ENCODE assay signal across 28 cellular contexts in the genomic region with DNA sequence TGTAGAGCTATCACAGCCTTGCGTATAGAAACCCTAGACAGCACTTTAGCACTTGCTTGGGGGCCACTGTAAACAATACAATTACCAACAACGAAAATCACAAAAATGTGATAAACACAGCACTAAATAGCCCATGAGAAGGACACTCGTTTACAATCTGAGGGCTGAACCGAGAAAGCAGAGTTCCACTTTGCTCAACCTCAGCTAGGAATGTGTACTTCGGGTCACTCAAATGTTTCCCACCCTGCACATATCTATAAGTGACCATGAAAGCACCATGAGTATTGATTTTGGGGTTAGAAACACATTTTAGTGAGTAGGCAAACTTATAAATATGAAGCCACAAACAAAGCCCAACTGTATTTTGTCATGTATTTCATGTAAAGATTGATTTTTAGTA.
"Had no signal": no experiment of that assay in that cellular context is flagged by ENCODE, and none has a peak within 500 bp of the region (broad histone marks: within the 10 kb centered on the region; RNA-seq: fewer than 3 reads in every experiment).

No MANE protein-coding gene starts in this region.

- H3K9me3 Mint-ChIP-seq: dendritic cell treated with granulocyte-macrophage colony-stimulating factor and Interleukin-4, amounts not matched to agents 40 ng/mL and 50 ng/mL, for 4 days; effector memory CD8-positive, alpha-beta T cell; endodermal cell had no signal

- FAIRE-seq: colon, endometrium, endothelial cell of umbilical vein, frontal cortex had no signal

- H3K27ac ChIP-seq: colonic mucosa, coronary artery, dorsolateral prefrontal cortex, epithelial cell of prostate, esophagus muscularis mucosa, esophagus squamous epithelium, foreskin keratinocyte, gastrocnemius medialis, gastroesophageal sphincter, heart left ventricle, heart right ventricle had no signal

- H3K27ac Mint-ChIP-seq: dendritic cell treated with granulocyte-macrophage colony-stimulating factor and Interleukin-4, amounts not matched to agents 40 ng/mL and 50 ng/mL, for 4 days; effector memory CD8-positive, alpha-beta T cell; endodermal cell had no signal

- ATAC-seq: effector memory CD8-positive, alpha-beta T cell; esophagus mucosa; foreskin keratinocyte; gastrocnemius medialis; gastroesophageal sphincter; heart left ventricle; heart right ventricle had no signal

- H3K4me3 ChIP-seq: colonic mucosa, coronary artery, dorsolateral prefrontal cortex, esophagus muscularis mucosa, esophagus squamous epithelium, gastrocnemius medialis, gastroesophageal sphincter, heart left ventricle, heart right ventricle had no signal

- H3K4me3 Mint-ChIP-seq: dendritic cell treated with granulocyte-macrophage colony-stimulating factor and Interleukin-4, amounts not matched to agents 40 ng/mL and 50 ng/mL, for 4 days; effector memory CD8-positive, alpha-beta T cell; endodermal cell had no signal

- DNase-seq: colonic mucosa; cortex of kidney; dermis blood vessel endothelial cell; dorsolateral prefrontal cortex; effector CD4-positive, alpha-beta T cell; effector CD8-positive, alpha-beta T cell; effector memory CD4-positive, alpha-beta T cell; effector memory CD8-positive, alpha-beta T cell; endodermal cell; erythroblast; esophagus squamous epithelium; foreskin keratinocyte; foreskin melanocyte; gastrocnemius medialis; glutamatergic neuron; head of caudate nucleus; heart left ventricle; heart right ventricle had no signal

- H3K4me1 ChIP-seq: colonic mucosa, esophagus muscularis mucosa, esophagus squamous epithelium, foreskin keratinocyte, gastrocnemius medialis, gastroesophageal sphincter, heart left ventricle, heart right ventricle had no signal

- H3K9me3 ChIP-seq: colonic mucosa, esophagus muscularis mucosa, esophagus squamous epithelium, gastrocnemius medialis, gastroesophageal sphincter, heart left ventricle, heart right ventricle had no signal

- H3K36me3 ChIP-seq: colonic mucosa, esophagus muscularis mucosa, esophagus squamous epithelium, gastrocnemius medialis, gastroesophageal sphincter, heart left ventricle, heart right ventricle had no signal

- H3K27me3 Mint-ChIP-seq: dendritic cell treated with granulocyte-macrophage colony-stimulating factor and Interleukin-4, amounts not matched to agents 40 ng/mL and 50 ng/mL, for 4 days had no signal

- H3K27me3 ChIP-seq: colonic mucosa, esophagus muscularis mucosa, esophagus squamous epithelium, gastrocnemius medialis, gastroesophageal sphincter, heart left ventricle, heart right ventricle had no signal
